In genomic region chr2:202831241-202831997, GRCh38 we compare ENCODE assay signal across 8 cellular contexts. TPM values are rescaled to one million over a fixed set of nuclear protein-coding genes. Genes with fewer than 3 reads are reported as not detected.
DNase-seq lines count a peak whose midpoint lies in the region; ATAC-seq and TF ChIP-seq lines count a peak whose summit lies in the region.

No MANE protein-coding gene starts in this region.

- no peaks in the 10 kb centered on the region for H3K27me3 Mint-ChIP-seq in T-helper 17 cell
- no peaks in the 10 kb centered on the region for H3K27me3 Mint-ChIP-seq in stimulated activated naive CD8-positive, alpha-beta T cell treated with anti-CD3 and anti-CD28 coated beads, Interleukin-15, Interleukin-2, amounts not matched to agents 100 ng/mL and 50 ng/mL, for 24 hours

- peak overlapping the region; percentile 45 for H3K27ac Mint-ChIP-seq in T-helper 17 cell
- H3K27ac Mint-ChIP-seq in stimulated activated naive CD8-positive, alpha-beta T cell treated with anti-CD3 and anti-CD28 coated beads, Interleukin-15, Interleukin-2, amounts not matched to agents 100 ng/mL and 50 ng/mL, for 24 hours, result no peak overlapping the region

- in situ Hi-C loops in GM13976 (cut with MboI; ENCODE audit: low sequenced_read_pairs, unreplicated experiment), result no loop called here

- H3K4me3 Mint-ChIP-seq in T-helper 17 cell, result no peak overlapping the region
- peak overlapping the region; percentile 19 for H3K4me3 Mint-ChIP-seq in stimulated activated naive CD8-positive, alpha-beta T cell treated with anti-CD3 and anti-CD28 coated beads, Interleukin-15, Interleukin-2, amounts not matched to agents 100 ng/mL and 50 ng/mL, for 24 hours

- no peak for TF ChIP-seq POLR2A in NB4 (IDR thresholded peaks at IDR 0.05; ENCODE audit: extremely low read depth, insufficient read length)

- DNase-seq in AG10803 (ENCODE audit: low read depth) (peak; percentile 58), GM13976 (ENCODE audit: low spot score) (peak; percentile 60), NB4 (ENCODE audit: low read depth) (peak; percentile 82), T-helper 17 cell (peak in 1 of 3 donors; percentile 13), cerebellar cortex (ENCODE audit: low spot score) (peak; percentile 78)

- 31% methylated on average over 4 of the region's 4 CpGs for WGBS in liver

- no peaks in the 10 kb centered on the region for H3K27me3 ChIP-seq in liver (ENCODE audit: control insufficient read depth in 4 of 4, insufficient read depth in 4 of 4, low read length in 3 of 4)

- H3K4me3 ChIP-seq in AG10803 (ENCODE audit: low read length), result no peak overlapping the region
- H3K4me3 ChIP-seq in NB4 (ENCODE audit: low read depth, low read length), result no peak overlapping the region
- no peak overlapping the region for H3K4me3 ChIP-seq in liver (ENCODE audit: low read depth in 1 of 3, low read length in 3 of 3)

- no peaks in the 10 kb centered on the region for H3K4me1 ChIP-seq in liver (ENCODE audit: control insufficient read depth in 4 of 4, insufficient read depth in 4 of 4, low read length in 3 of 4)

- peak; percentile 95 to 96 for TF ChIP-seq RAD21 in liver (IDR thresholded peaks at IDR 0.05)

- no peaks in the 10 kb centered on the region for H3K9me3 ChIP-seq in T-helper 17 cell (ENCODE audit: control insufficient read depth, low read length, poor library complexity, severe bottlenecking)
- no peaks in the 10 kb centered on the region for H3K9me3 ChIP-seq in liver (ENCODE audit: control insufficient read depth in 4 of 4, low read length in 3 of 4)

- H3K4me1 Mint-ChIP-seq in T-helper 17 cell, result peaks cover 13% of the 10 kb centered on the region
- peaks cover 10% of the 10 kb centered on the region for H3K4me1 Mint-ChIP-seq in stimulated activated naive CD8-positive, alpha-beta T cell treated with anti-CD3 and anti-CD28 coated beads, Interleukin-15, Interleukin-2, amounts not matched to agents 100 ng/mL and 50 ng/mL, for 24 hours (ENCODE audit: low read depth)

- no peaks in the 10 kb centered on the region for H3K36me3 Mint-ChIP-seq in T-helper 17 cell (ENCODE audit: low read depth)
- no peaks in the 10 kb centered on the region for H3K36me3 Mint-ChIP-seq in stimulated activated naive CD8-positive, alpha-beta T cell treated with anti-CD3 and anti-CD28 coated beads, Interleukin-15, Interleukin-2, amounts not matched to agents 100 ng/mL and 50 ng/mL, for 24 hours (ENCODE audit: low read depth)

- H3K36me3 ChIP-seq in liver (ENCODE audit: control insufficient read depth in 4 of 4, insufficient read depth in 3 of 4, low read depth in 1 of 4, low read length in 3 of 4), result no peaks in the 10 kb centered on the region

- H3K9ac ChIP-seq in liver (ENCODE audit: low read depth in 1 of 2, low read length in 2 of 2), result no peak overlapping the region

- H3K9me3 Mint-ChIP-seq in stimulated activated naive CD8-positive, alpha-beta T cell treated with anti-CD3 and anti-CD28 coated beads, Interleukin-15, Interleukin-2, amounts not matched to agents 100 ng/mL and 50 ng/mL, for 24 hours, result no peaks in the 10 kb centered on the region

- H3K27ac ChIP-seq in liver (ENCODE audit: low read depth in 1 of 2, low read length in 2 of 2), result no peak overlapping the region

- TF ChIP-seq CTCF in AG10803 (conservative IDR thresholded peaks at IDR 0.05; ENCODE audit: low read length) (peak; percentile 83), GM13976 (IDR thresholded peaks at IDR 0.05; ENCODE audit: borderline replicate concordance, control extremely low read depth, extremely low read depth, insufficient read depth, missing control alignments) (peak; percentile 10), NB4 (IDR thresholded peaks at IDR 0.05; ENCODE audit: low read depth, low read length) (peak; percentile 71), liver (IDR thresholded peaks at IDR 0.05; ENCODE audit: low read depth, low read length, missing input control) (peak; percentile 63)

- ATAC-seq in T-helper 17 cell (peak; percentile 80), GM19324 (IDR thresholded peaks at IDR 0.05; ENCODE audit: low FRiP score, unreplicated experiment) (no peak)

TF ChIP-seq in liver, 16 proteins besides CTCF, POLR2A, EP300 and RAD21:
- peak; percentile 5 for TF ChIP-seq FOXA2 (IDR thresholded peaks at IDR 0.05)
- no peak for TF ChIP-seq SP1 (IDR thresholded peaks at IDR 0.05)
- TF ChIP-seq GABPA (IDR thresholded peaks at IDR 0.05 in 1 of 2, conservative IDR thresholded peaks at IDR 0.05 in 1 of 2), result no peak
- TF ChIP-seq RXRA (IDR thresholded peaks at IDR 0.05), result peak in 1 of 2 donors; percentile 7

RNA-seq across cellular contexts. Expression of gene ICA1L, which starts 40.1 kb away (rescaled TPM):
- total RNA-seq in T-helper 17 cell, result 1 to 10 TPM; 2.4 to 3.3 TPM
- 1 to 10 TPM in 1 of 2 donors, under 1 TPM in 1; 0.92 to 1.7 TPM for total RNA-seq in liver
- polyA plus RNA-seq in liver, result under 1 TPM; 0.15 to 0.65 TPM

Comparison
In these comparisons a context has a peak if more than half of its experiments do, and no peak if none do; other contexts are left out.
1. CTCF ChIP-seq: peak in every context shown above with its lines; median percentile 83 in AG10803; 71 in NB4; 63 in liver; 10 in GM13976.